In the genomic region with DNA sequence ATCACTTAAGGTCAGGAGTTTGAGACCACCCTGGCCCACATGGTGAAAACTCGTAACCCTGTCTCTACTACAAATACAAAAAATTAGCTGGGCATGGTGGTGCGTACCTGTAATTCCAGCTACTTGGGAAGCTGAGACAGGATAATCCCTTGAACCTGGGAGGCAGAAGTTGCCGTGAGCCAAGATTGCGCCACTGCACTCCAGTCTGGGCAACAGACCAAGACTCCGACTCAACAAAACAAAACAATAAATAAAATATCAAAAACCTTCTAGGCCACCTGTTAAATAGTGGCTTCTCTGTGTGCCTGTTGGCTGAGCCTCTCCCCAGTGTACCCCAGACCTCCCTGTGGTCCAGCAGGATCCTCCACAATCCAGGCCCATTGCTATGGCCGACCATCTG, we compare ENCODE assay signal across 29 cellular contexts. TPM values are rescaled to one million over a fixed set of nuclear protein-coding genes. Genes with fewer than 3 reads are reported as not detected.
"Had no signal": no experiment of that assay in that cellular context is flagged by ENCODE, and none has a peak within 500 bp of the region (broad histone marks: within the 10 kb centered on the region; RNA-seq: fewer than 3 reads in every experiment).

No MANE protein-coding gene starts in this region.

- H3K4me3 ChIP-seq: left lung, lower lobe of right lung, pancreas, prostate gland, spleen, suprapubic skin, tibial nerve, uterus had no signal

- H3K27ac ChIP-seq: left lung, lower lobe of right lung, pancreas, prostate gland, spleen, suprapubic skin, tibial nerve, uterus had no signal

- H3K36me3 ChIP-seq: left lung, lower lobe of right lung, pancreas, prostate gland, suprapubic skin, uterus had no signal

- ATAC-seq: left colon; left lung; lower lobe of right lung; natural killer cell; pancreas; right cardiac atrium; sciatic nerve; stimulated activated effector memory CD8-positive, alpha-beta T cell treated with anti-CD3 and anti-CD28 coated beads, Interleukin-12 subunit alpha, Interleukin-12 subunit beta, amount 100 ng/mL, for 72 hours had no signal

- FAIRE-seq: islet of Langerhans, kidney, pancreas, small intestine had no signal

- H3K27me3 ChIP-seq: pancreas, suprapubic skin, uterus had no signal

- DNase-seq: hypothalamus; immature natural killer cell; kidney; left colon; left lung; lower lobe of right lung; mesendoderm; naive B cell; natural killer cell; nephron progenitor cell; pancreas; posterior cingulate gyrus; retina; right cardiac atrium; small intestine; spleen; stimulated activated CD4-positive, alpha-beta T cell treated with anti-CD3 and anti-CD28 coated beads, Interleukin-4, amount 100 ng/mL, for 24 hours; stimulated activated naive CD4-positive, alpha-beta T cell; uterus had no signal

- H3K9me3 ChIP-seq: left lung, lower lobe of right lung, pancreas, prostate gland, spleen, suprapubic skin, tibial nerve, uterus had no signal

RNA-seq across cellular contexts. Expression of gene GGN, which starts 16.8 kb away (rescaled TPM):
- total RNA-seq: liver, mononuclear cell, natural killer cell, omental fat pad, spleen, subcutaneous adipose tissue, tibial nerve had no signal
- polyA plus RNA-seq: immature natural killer cell, liver had no signal

RNA-seq across cellular contexts. Expression of gene SPRED3, which starts 17.4 kb away (rescaled TPM):
- polyA plus RNA-seq: immature natural killer cell had no signal
